Comparison of ENCODE assay signal across 1 cellular context in the genomic region with DNA sequence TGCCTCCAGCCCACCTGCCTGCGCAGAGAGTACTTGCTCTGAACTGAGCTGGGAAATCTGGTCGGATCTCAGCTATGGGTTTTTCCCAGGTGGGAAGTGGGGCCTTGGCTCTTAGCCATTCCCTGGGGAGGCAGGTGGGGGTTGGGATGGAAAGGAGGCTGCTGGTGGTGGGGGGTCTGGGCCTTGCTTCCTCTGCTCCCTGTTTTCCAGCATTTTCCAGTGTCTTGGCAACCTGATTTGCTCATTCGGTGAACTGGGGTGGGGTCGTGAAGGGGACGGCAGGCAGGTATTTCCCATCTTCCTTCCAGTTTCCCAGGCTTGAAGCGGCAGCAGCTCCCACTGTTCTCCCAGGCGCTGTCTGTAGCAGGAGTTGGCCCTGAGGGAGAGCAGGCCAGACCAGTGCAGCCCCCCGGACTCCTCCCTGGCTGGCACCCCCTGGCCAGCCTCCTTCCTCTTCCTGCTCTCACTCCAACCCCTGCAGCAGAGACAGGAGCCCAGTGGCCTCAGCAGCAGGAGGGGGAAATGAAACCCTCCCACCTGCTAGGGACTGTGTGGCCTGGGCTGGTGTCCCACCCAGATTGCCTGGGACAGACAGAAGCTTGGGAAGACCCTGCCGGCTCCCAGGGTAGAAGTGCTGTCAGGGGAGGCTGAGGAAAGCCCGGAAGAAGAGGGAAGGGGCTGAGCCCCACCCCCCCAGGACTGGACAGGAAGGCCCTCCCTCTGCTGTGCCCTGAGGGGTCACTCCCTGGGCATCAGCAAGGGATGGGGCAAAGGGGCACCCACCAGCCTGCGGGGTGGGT.
TF ChIP-seq lines count a peak whose summit lies in the region.

No MANE protein-coding gene starts in this region.

TF ChIP-seq in HepG2, 621 proteins besides CTCF, POLR2A, EP300 and RAD21 (continued from another document):
- TF ChIP-seq, protein P1, sequence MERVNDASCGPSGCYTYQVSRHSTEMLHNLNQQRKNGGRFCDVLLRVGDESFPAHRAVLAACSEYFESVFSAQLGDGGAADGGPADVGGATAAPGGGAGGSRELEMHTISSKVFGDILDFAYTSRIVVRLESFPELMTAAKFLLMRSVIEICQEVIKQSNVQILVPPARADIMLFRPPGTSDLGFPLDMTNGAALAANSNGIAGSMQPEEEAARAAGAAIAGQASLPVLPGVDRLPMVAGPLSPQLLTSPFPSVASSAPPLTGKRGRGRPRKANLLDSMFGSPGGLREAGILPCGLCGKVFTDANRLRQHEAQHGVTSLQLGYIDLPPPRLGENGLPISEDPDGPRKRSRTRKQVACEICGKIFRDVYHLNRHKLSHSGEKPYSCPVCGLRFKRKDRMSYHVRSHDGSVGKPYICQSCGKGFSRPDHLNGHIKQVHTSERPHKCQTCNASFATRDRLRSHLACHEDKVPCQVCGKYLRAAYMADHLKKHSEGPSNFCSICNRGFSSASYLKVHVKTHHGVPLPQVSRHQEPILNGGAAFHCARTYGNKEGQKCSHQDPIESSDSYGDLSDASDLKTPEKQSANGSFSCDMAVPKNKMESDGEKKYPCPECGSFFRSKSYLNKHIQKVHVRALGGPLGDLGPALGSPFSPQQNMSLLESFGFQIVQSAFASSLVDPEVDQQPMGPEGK (CRISPR knock-in tag; IDR thresholded peaks at IDR 0.05), result no peak
- TF ChIP-seq, protein P2, sequence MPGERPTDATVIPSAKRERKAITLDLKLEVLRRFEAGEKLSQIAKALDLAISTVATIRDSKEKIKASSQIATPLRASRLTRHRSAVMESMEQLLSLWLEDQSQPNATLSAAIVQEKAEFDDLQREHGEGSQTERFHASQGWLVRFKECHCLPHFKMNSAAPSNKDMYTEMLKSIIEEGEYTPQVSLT (CRISPR knock-in tag; IDR thresholded peaks at IDR 0.05; ENCODE audit: borderline replicate concordance, low read depth), result no peak
- TF ChIP-seq PTBP1 (IDR thresholded peaks at IDR 0.05; ENCODE audit: low read depth, low read length, poor library complexity, severe bottlenecking), result no peak
- TF ChIP-seq, protein P3, sequence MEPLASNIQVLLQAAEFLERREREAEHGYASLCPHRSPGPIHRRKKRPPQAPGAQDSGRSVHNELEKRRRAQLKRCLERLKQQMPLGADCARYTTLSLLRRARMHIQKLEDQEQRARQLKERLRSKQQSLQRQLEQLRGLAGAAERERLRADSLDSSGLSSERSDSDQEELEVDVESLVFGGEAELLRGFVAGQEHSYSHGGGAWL (CRISPR knock-in tag; IDR thresholded peaks at IDR 0.05), result no peak
- no peak for TF ChIP-seq ZMAT3 (CRISPR knock-in tag; conservative IDR thresholded peaks at IDR 0.05)
- TF ChIP-seq SNRNP70 (IDR thresholded peaks at IDR 0.05; ENCODE audit: low read depth, low read length), result no peak
